In genomic region chr10:33330543-33331019, GRCh38 we compare ENCODE assay signal across 8 cellular contexts. TPM values are rescaled to one million over a fixed set of nuclear protein-coding genes. Genes with fewer than 3 reads are reported as not detected.
DNase-seq lines count a peak whose midpoint lies in the region; ATAC-seq, FAIRE-seq and TF ChIP-seq lines count a peak whose summit lies in the region.

No MANE protein-coding gene starts in this region.

- TF ChIP-seq CTCF in pancreas (IDR thresholded peaks at IDR 0.05): peak; percentile 70 to 91 (median 84)
- peak; percentile 90 for TF ChIP-seq CTCF in thoracic aorta (IDR thresholded peaks at IDR 0.05)

- no peak overlapping the region for H3K4me3 Mint-ChIP-seq in activated naive CD4-positive, alpha-beta T cell treated with anti-CD3 and anti-CD28 coated beads for 36 hours

- DNase-seq in AG08395 (ENCODE audit: low spot score) (peak; percentile 71), LoVo (ENCODE audit: low spot score) (peak; percentile 77), SK-MEL-5 (ENCODE audit: low read depth, low spot score) (peak; percentile 74), germinal center (ENCODE audit: low spot score) (peak; percentile 41), pancreas (peak; percentile 67 to 94 (median 84)), thoracic aorta (ENCODE audit: low spot score) (peak; percentile 69)
- peak; percentile 92 for DNase-seq in activated naive CD4-positive, alpha-beta T cell treated with anti-CD3 and anti-CD28 coated beads for 36 hours

- no peaks in the 10 kb centered on the region for H3K27me3 ChIP-seq in pancreas
- H3K27me3 ChIP-seq in thoracic aorta (replicated peaks; ENCODE audit: insufficient read depth): no peaks in the 10 kb centered on the region

- ATAC-seq in GM18867 (IDR thresholded peaks at IDR 0.05; ENCODE audit: unreplicated experiment): peak; percentile 54
- peak; percentile 39 to 62 (median 54) for ATAC-seq in pancreas
- ATAC-seq in thoracic aorta (ENCODE audit: insufficient number of reproducible peaks, low FRiP score, low read depth): no peak

- intact Hi-C loops in activated naive CD4-positive, alpha-beta T cell treated with anti-CD3 and anti-CD28 coated beads for 36 hours (cut with micrococcal nuclease): loop anchor here (1.0 to 10.0 kb wide), 6 partner anchors 87 to 1307 kb away; no protein-coding TSS in a partner anchor
- intact Hi-C loops in pancreas (cut with DNase I): no loop called here

- H3K4me1 ChIP-seq in pancreas (peaks cover 0 to 12% (median 10%) of the 10 kb centered on the region in 3 donors), thoracic aorta (ENCODE audit: control insufficient read depth in 1 of 2, low read depth in 2 of 2) (peaks cover 14 to 58% of the 10 kb centered on the region in 2 donors)

- H3K27ac ChIP-seq in pancreas (peak overlapping the region in 2 of 4 donors; percentile 35 to 94), thoracic aorta (peak overlapping the region in 1 of 2 donors; percentile 9)

- no peaks in the 10 kb centered on the region for H3K36me3 Mint-ChIP-seq in activated naive CD4-positive, alpha-beta T cell treated with anti-CD3 and anti-CD28 coated beads for 36 hours (ENCODE audit: low read depth)

- peaks cover 43% of the 10 kb centered on the region for H3K27me3 Mint-ChIP-seq in activated naive CD4-positive, alpha-beta T cell treated with anti-CD3 and anti-CD28 coated beads for 36 hours (ENCODE audit: low read depth)

- CTCF ChIA-PET in activated naive CD4-positive, alpha-beta T cell treated with anti-CD3 and anti-CD28 coated beads for 36 hours (lab: Charles Lee): interaction anchor here (0.6 to 1.5 kb wide), 12 partner anchors 9 to 460 kb away, joined by 3 to 5 read pairs (median 3); no protein-coding TSS in a partner anchor

- no peak overlapping the region for H3K27ac Mint-ChIP-seq in activated naive CD4-positive, alpha-beta T cell treated with anti-CD3 and anti-CD28 coated beads for 36 hours

- H3K36me3 ChIP-seq in pancreas: no peaks in the 10 kb centered on the region
- no peaks in the 10 kb centered on the region for H3K36me3 ChIP-seq in thoracic aorta

- H3K4me3 ChIP-seq in pancreas (peak overlapping the region in 2 of 4 donors; percentile 75 to 78), thoracic aorta (peak overlapping the region; percentile 94)

- WGBS in pancreas, 2 donors: 2% methylated on average over 11 of the region's 11 CpGs

- H3K9me3 ChIP-seq in pancreas (no peaks in the 10 kb centered on the region), thoracic aorta (no peaks in the 10 kb centered on the region)

- FAIRE-seq in pancreas (lab: Jason Lieb, UNC): peak; percentile 29

- in situ Hi-C loops in SK-MEL-5 (cut with HindIII; ENCODE audit: low pct_unique_long_range_greater_than_20kb, low sequenced_read_pairs): no loop called here

- peaks cover 15% of the 10 kb centered on the region for H3K4me1 Mint-ChIP-seq in activated naive CD4-positive, alpha-beta T cell treated with anti-CD3 and anti-CD28 coated beads for 36 hours (ENCODE audit: low read depth)

- H3K9me3 Mint-ChIP-seq in activated naive CD4-positive, alpha-beta T cell treated with anti-CD3 and anti-CD28 coated beads for 36 hours: no peaks in the 10 kb centered on the region

RNA-seq across cellular contexts. Expression of gene NRP1, which starts 3.9 kb away (rescaled TPM):
- total RNA-seq in SK-MEL-5 (2014; rRNA removed; shearing (Covaris generic)): 1.1 and 1.4 TPM in 2 replicates
- polyA plus RNA-seq in SK-MEL-5 (2015; cell fraction: cytosol; rRNA removed): 1.2 and 1.4 TPM in 2 replicates
- 0.88 and 5.0 TPM in 2 replicates for polyA plus RNA-seq in SK-MEL-5 (2015; cell fraction: nucleus; rRNA removed)
- total RNA-seq in activated naive CD4-positive, alpha-beta T cell treated with anti-CD3 and anti-CD28 coated beads for 36 hours: under 1 TPM in 1 of 2 experiments, not detected in 1; 0.10 TPM
- 10 to 100 TPM; 26.2 to 56.4 (median 32.8) TPM for total RNA-seq in pancreas
- polyA plus RNA-seq in pancreas: 10 to 100 TPM; 12.0 to 26.0 TPM
- total RNA-seq in thoracic aorta: 100 to 1,000 TPM in 1 of 2 donors, 10 to 100 TPM in 1; 66.9 to 117 TPM

Comparison
In these comparisons a context has a peak if more than half of its experiments do, and no peak if none do; other contexts are left out.
1. DNase-seq: peak in every context shown above with its lines; median percentile 92 in activated naive CD4-positive, alpha-beta T cell treated with anti-CD3 and anti-CD28 coated beads for 36 hours; 84 in pancreas; 77 in LoVo; 74 in SK-MEL-5; 71 in AG08395; 69 in thoracic aorta; 41 in germinal center.
2. RNA of gene NRP1, which starts 3.9 kb away (total RNA-seq): 66.9 to 117 TPM in thoracic aorta and 26.2 to 56.4 TPM in pancreas; 1.1 to 1.4 TPM in SK-MEL-5 and 0.10 TPM in activated naive CD4-positive, alpha-beta T cell treated with anti-CD3 and anti-CD28 coated beads for 36 hours; every median in the first group is over 10 times any median in the second.